ENCODE assay signal across 1 cellular context in genomic region chr12:121799842-121800693, GRCh38.
TF ChIP-seq lines count a peak whose summit lies in the region.

No MANE protein-coding gene starts in this region.

TF ChIP-seq in K562, 482 proteins besides CTCF, POLR2A, EP300 and RAD21 (continued from another document and continues in another):
- TF ChIP-seq CHD1 (IDR thresholded peaks at IDR 0.05; ENCODE audit: low read length) (peak; percentile 73), NCOR1 (IDR thresholded peaks at IDR 0.05) (peak; percentile 80), NFE2L1 (tag; IDR thresholded peaks at IDR 0.05; ENCODE audit: borderline replicate concordance, low read depth) (no peak), MBD2 (IDR thresholded peaks at IDR 0.05; ENCODE audit: borderline replicate concordance, low read depth) (0 out of 2 replicates have a peak, but pooled peaks have one; percentile 42), HNRNPL (IDR thresholded peaks at IDR 0.05; ENCODE audit: low read depth, low read length) (peak; percentile 71; the same call in 1 of the 2 replicates), KDM5B (IDR thresholded peaks at IDR 0.05; ENCODE audit: insufficient replicate concordance, low read depth, low read length) (peak; percentile 34), RB1 (IDR thresholded peaks at IDR 0.05; ENCODE audit: low read depth) (peak; percentile 15; the same call in 1 of the 2 replicates), ZZZ3 (IDR thresholded peaks at IDR 0.05) (no peak), ZNF583 (CRISPR knock-in tag; IDR thresholded peaks at IDR 0.05) (0 out of 2 replicates have a peak, but pooled peaks have one; percentile 42), MTA3 (IDR thresholded peaks at IDR 0.05; ENCODE audit: borderline replicate concordance) (no peak), COPS2 (conservative IDR thresholded peaks at IDR 0.05) (no peak), RREB1 (CRISPR knock-in tag; IDR thresholded peaks at IDR 0.05) (no peak), ZNF12 (CRISPR knock-in tag; IDR thresholded peaks at IDR 0.05) (no peak), SMARCA5 (IDR thresholded peaks at IDR 0.05) (no peak), MTA2 (IDR thresholded peaks at IDR 0.05; ENCODE audit: low read depth) (no peak; the same call in 1 of the 2 replicates), HINFP (tag; conservative IDR thresholded peaks at IDR 0.05; ENCODE audit: low read depth) (no peak), FOXO4 (CRISPR knock-in tag; IDR thresholded peaks at IDR 0.05) (no peak), ZBTB11 (CRISPR knock-in tag; IDR thresholded peaks at IDR 0.05) (peak in 1 of 3 experiments; percentile 71; a peak in 1 of 6 replicates), NFXL1 (CRISPR knock-in tag; IDR thresholded peaks at IDR 0.05) (no peak), GTF2E2 (tag; IDR thresholded peaks at IDR 0.05) (no peak), ZNF444 (CRISPR knock-in tag; IDR thresholded peaks at IDR 0.05) (no peak), HEY1 (CRISPR knock-in tag; IDR thresholded peaks at IDR 0.05; ENCODE audit: borderline replicate concordance) (no peak), CBFA2T3 (IDR thresholded peaks at IDR 0.05) (no peak), HNRNPUL1 (IDR thresholded peaks at IDR 0.05; ENCODE audit: low read length) (no peak), ZFPM2 (CRISPR knock-in tag; IDR thresholded peaks at IDR 0.05) (no peak), SNAPC5 (CRISPR knock-in tag; IDR thresholded peaks at IDR 0.05) (no peak), KLF1 (tag; IDR thresholded peaks at IDR 0.05) (no peak), NBN (IDR thresholded peaks at IDR 0.05; ENCODE audit: low read depth) (0 out of 2 replicates have a peak, but pooled peaks have one; percentile 5), FOXA3 (CRISPR knock-in tag; conservative IDR thresholded peaks at IDR 0.05 in 1 of 2, IDR thresholded peaks at IDR 0.05 in 1 of 2) (0 out of 4 replicates have a peak, but pooled peaks of 1 of the 2 experiments have one; percentile 18), MYBL2 (IDR thresholded peaks at IDR 0.05; ENCODE audit: low read depth) (no peak), MYBL2 (CRISPR knock-in tag; IDR thresholded peaks at IDR 0.05; ENCODE audit: borderline replicate concordance) (no peak), NR2C2 (CRISPR knock-in tag; IDR thresholded peaks at IDR 0.05) (no peak), NR2C2 (tag; IDR thresholded peaks at IDR 0.05) (peak; percentile 75; the same call in 1 of the 2 replicates), NKRF (IDR thresholded peaks at IDR 0.05; ENCODE audit: borderline replicate concordance) (no peak; the same call in 1 of the 2 replicates), MED1 (CRISPR knock-in tag; IDR thresholded peaks at IDR 0.05; ENCODE audit: borderline replicate concordance) (no peak), ZNF511 (CRISPR knock-in tag; IDR thresholded peaks at IDR 0.05) (no peak), KLF10 (CRISPR knock-in tag; IDR thresholded peaks at IDR 0.05) (no peak), ID3 (CRISPR knock-in tag; IDR thresholded peaks at IDR 0.05) (no peak), ID3 (tag; IDR thresholded peaks at IDR 0.05) (no peak), NONO (IDR thresholded peaks at IDR 0.05; ENCODE audit: low read depth in 2 of 2, low read length in 1 of 2) (peak; percentile 66 to 68; a peak in 3 of 4 replicates), SRSF9 (IDR thresholded peaks at IDR 0.05; ENCODE audit: borderline replicate concordance, low read depth, low read length) (no peak), HNRNPLL (IDR thresholded peaks at IDR 0.05; ENCODE audit: low read depth, low read length, poor library complexity, severe bottlenecking) (no peak), KAT8 (IDR thresholded peaks at IDR 0.05; ENCODE audit: low read depth) (no peak), ZNF707 (CRISPR knock-in tag; conservative IDR thresholded peaks at IDR 0.05) (no peak), ZNF140 (CRISPR knock-in tag; IDR thresholded peaks at IDR 0.05) (no peak), MITF (IDR thresholded peaks at IDR 0.05) (peak; percentile 30; the same call in 1 of the 2 replicates), ZNF224 (CRISPR knock-in tag; IDR thresholded peaks at IDR 0.05) (no peak), STAG1 (CRISPR knock-in tag; IDR thresholded peaks at IDR 0.05; ENCODE audit: borderline replicate concordance) (no peak; the same call in 1 of the 2 replicates), RCOR1 (IDR thresholded peaks at IDR 0.05; ENCODE audit: borderline replicate concordance in 1 of 2, low read depth in 2 of 2, low read length in 2 of 2) (peak; percentile 17 to 42; a peak in 2 of 4 replicates), NR0B1 (IDR thresholded peaks at IDR 0.05; ENCODE audit: partially characterized antibody) (no peak), SMAD2 (IDR thresholded peaks at IDR 0.05; ENCODE audit: low read depth, low read length) (no peak), CHD4 (IDR thresholded peaks at IDR 0.05; ENCODE audit: insufficient read depth, insufficient replicate concordance, low read depth, low read length, poor library complexity, severe bottlenecking) (no peak)
